In genomic region chr11:8649361-8649760, GRCh38 we compare ENCODE assay signal across 16 cellular contexts. TPM values are rescaled to one million over a fixed set of nuclear protein-coding genes. Genes with fewer than 3 reads are reported as not detected.
DNase-seq lines count a peak whose midpoint lies in the region; ATAC-seq and TF ChIP-seq lines count a peak whose summit lies in the region.
"Had no signal": no experiment of that assay in that cellular context is flagged by ENCODE, and none has a peak within 500 bp of the region (broad histone marks: within the 10 kb centered on the region; RNA-seq: fewer than 3 reads in every experiment).

No MANE protein-coding gene starts in this region.

- H3K27me3 ChIP-seq in mesendoderm (ENCODE audit: insufficient read depth, low read length, poor library complexity): no peaks in the 10 kb centered on the region
- H3K27me3 ChIP-seq: body of pancreas, heart right ventricle had no signal

- no peak overlapping the region for H3K4ac ChIP-seq in mesendoderm (ENCODE audit: low read depth, low read length)

- no peaks in the 10 kb centered on the region for H3K9me3 Mint-ChIP-seq in chondrocyte (ENCODE audit: low read depth)

- no peak overlapping the region for H3K23ac ChIP-seq in mesendoderm (ENCODE audit: low read length)

- H3K4me2 ChIP-seq in mesendoderm (ENCODE audit: low read length): no peak overlapping the region

- H3K27ac Mint-ChIP-seq in chondrocyte (ENCODE audit: unreplicated experiment): peak overlapping the region; percentile 30

- no peak overlapping the region for H3K18ac ChIP-seq in mesendoderm (ENCODE audit: low read length)

- H2BK120ac ChIP-seq in mesendoderm (ENCODE audit: low read depth, low read length): no peak overlapping the region

- DNase-seq in EH (ENCODE audit: low read depth): peak; percentile 76
- peak; percentile 50 for DNase-seq in NCI-H82 treated with DMSO at 0.1 percent for 48 hours (lab: John Stamatoyannopoulos, UW; ENCODE audit: unreplicated experiment)
- DNase-seq in chondrocyte (ENCODE audit: low spot score): no peak
- DNase-seq in mesendoderm: peak; percentile 18
- no peak for DNase-seq in Kasumi-1 (lab: John Stamatoyannopoulos, UW)
- no peak for DNase-seq in NCI-H2081 treated with DMSO at 0.1 percent for 48 hours (lab: John Stamatoyannopoulos, UW)
- DNase-seq: activated effector memory CD4-positive, alpha-beta T cell treated with anti-CD3 and anti-CD28 coated beads, Interleukin-2, amount 50 U/mL, for 16 hours; body of pancreas; DMS 273 treated with DMSO at 0.1 percent for 48 hours; effector memory CD4-positive, alpha-beta T cell; heart right ventricle; left colon; NCI-H2171 had no signal

- H2BK5ac ChIP-seq in mesendoderm (ENCODE audit: low read length): no peak overlapping the region

- no peak overlapping the region for H2BK15ac ChIP-seq in mesendoderm (replicated peaks; ENCODE audit: low read depth)

- H4K5ac ChIP-seq in mesendoderm (ENCODE audit: low read length): no peak overlapping the region

- no CpG with 5 or more reads among the region's 2 CpGs for WGBS in mesendoderm (ENCODE audit: extremely low coverage, insufficient coverage, low lambda C conversion rate)

- H3K27me3 Mint-ChIP-seq in chondrocyte (ENCODE audit: low read depth): no peaks in the 10 kb centered on the region

- no peak overlapping the region for H3K27ac ChIP-seq in mesendoderm (ENCODE audit: low read depth, low read length)
- H3K27ac ChIP-seq: body of pancreas, heart right ventricle had no signal

- TF ChIP-seq CTCF in chondrocyte (IDR thresholded peaks at IDR 0.05): no peak

- no peak overlapping the region for H4K8ac ChIP-seq in mesendoderm (ENCODE audit: low read depth, low read length)

- peaks cover 3% of the 10 kb centered on the region for H3K4me1 ChIP-seq in mesendoderm (ENCODE audit: control insufficient read depth, low read depth, low read length)
- H3K4me1 ChIP-seq: body of pancreas had no signal

- H3K4me3 Mint-ChIP-seq in chondrocyte (ENCODE audit: unreplicated experiment): no peak overlapping the region

- no peaks in the 10 kb centered on the region for H3K79me2 ChIP-seq in mesendoderm (ENCODE audit: control insufficient read depth, insufficient read depth, low read length)

- H2AK5ac ChIP-seq in mesendoderm (ENCODE audit: low read length): no peak overlapping the region

- no peaks in the 10 kb centered on the region for H3K36me3 ChIP-seq in mesendoderm (ENCODE audit: control insufficient read depth, insufficient read depth, low read length)

- H3K9ac ChIP-seq in mesendoderm (ENCODE audit: low read length): no peak overlapping the region

- H3K4me3 ChIP-seq in mesendoderm (ENCODE audit: low read length): no peak overlapping the region
- H3K4me3 ChIP-seq: body of pancreas, heart right ventricle had no signal

- no peak for ATAC-seq in GM18907 (IDR thresholded peaks at IDR 0.05; ENCODE audit: unreplicated experiment)
- no peak for ATAC-seq in GM21390 (IDR thresholded peaks at IDR 0.05; ENCODE audit: unreplicated experiment)
- ATAC-seq: body of pancreas, heart right ventricle, left colon had no signal

- peaks cover 6% of the 10 kb centered on the region for H3K36me3 Mint-ChIP-seq in chondrocyte (ENCODE audit: low read depth)

- no peak overlapping the region for H3K56ac ChIP-seq in mesendoderm (ENCODE audit: low read length)

- H3K79me1 ChIP-seq in mesendoderm (ENCODE audit: low read length): no peaks in the 10 kb centered on the region

- H3K4me1 Mint-ChIP-seq in chondrocyte (ENCODE audit: low read depth): peaks cover 12% of the 10 kb centered on the region

RNA-seq across cellular contexts. Expression of gene TRIM66, which starts 33.1 kb away (rescaled TPM):
- 5.3 to 7.2 TPM (median 5.9 TPM) in 3 replicates for total RNA-seq in chondrocyte
- polyA plus RNA-seq in mesendoderm (2013, experiment 1 of 2): 0.79 TPM
- 0.87 TPM for polyA plus RNA-seq in mesendoderm (2013, experiment 2 of 2)

RNA-seq across cellular contexts. Expression of gene RPL27A, which starts 33.2 kb away (rescaled TPM):
- 546 to 709 TPM (median 571 TPM) in 3 replicates for total RNA-seq in chondrocyte
- polyA plus RNA-seq in mesendoderm (2013, experiment 1 of 2): 2,670 TPM
- polyA plus RNA-seq in mesendoderm (2013, experiment 2 of 2): 2,699 TPM

RNA-seq across cellular contexts. Expression of gene STK33, which starts 55.3 kb away (rescaled TPM):
- total RNA-seq in chondrocyte: 3.0 to 4.5 TPM (median 3.4 TPM) in 3 replicates
- 17.0 TPM for polyA plus RNA-seq in mesendoderm (2013, experiment 1 of 2)
- polyA plus RNA-seq in mesendoderm (2013, experiment 2 of 2): 17.3 TPM
- total RNA-seq: SK-MEL-5 had no signal

Comparison
In these comparisons a context has a peak if more than half of its experiments do, and no peak if none do; other contexts are left out.
1. DNase-seq: peak in EH (single experiment), NCI-H82 treated with DMSO at 0.1 percent for 48 hours (single experiment) and mesendoderm (single experiment); none in chondrocyte (single experiment), Kasumi-1 (0 of 2) and NCI-H2081 treated with DMSO at 0.1 percent for 48 hours (single experiment).